Comparison of ENCODE assay signal across 18 cellular contexts in genomic region chr12:103850429-103850828, GRCh38.
"Had no signal": no experiment of that assay in that cellular context is flagged by ENCODE, and none has a peak within 500 bp of the region (broad histone marks: within the 10 kb centered on the region; RNA-seq: fewer than 3 reads in every experiment).

No MANE protein-coding gene starts in this region.

- H3K36me3 ChIP-seq: neural progenitor cell, pancreas, upper lobe of right lung had no signal

- H3K36me3 Mint-ChIP-seq: activated naive CD4-positive, alpha-beta T cell treated with anti-CD3 and anti-CD28 coated beads, Interleukin-2, amount 50 U/mL, for 72 hours; brain; immature natural killer cell; neural progenitor cell had no signal

- H3K27ac Mint-ChIP-seq: activated CD4-positive, alpha-beta T cell treated with anti-CD3 and anti-CD28 coated beads, Interleukin-2, amount 10 ng/mL, durations not matched to agents 24 days and 14 days; activated CD8-positive, alpha-beta T cell treated with anti-CD3 and anti-CD28 coated beads, Interleukin-2, amount 10 ng/mL, durations not matched to agents 7 days and 5 days; immature natural killer cell; neural progenitor cell; stimulated activated naive B cell treated with anti-CD40 and anti-IgM and Interleukin-4, amounts not matched to agents 10 μg/mL and 1 μg/mL and 100 μg/mL, for 72 hours; T-helper 2 cell treated with Interferon-gamma antibody and Interleukin-4, amounts not matched to agents 5 μg/mL and 100 μg/mL, for 36 hours had no signal

- H3K27me3 Mint-ChIP-seq: stimulated activated naive B cell treated with anti-CD40 and anti-IgM and Interleukin-4, amounts not matched to agents 10 μg/mL and 1 μg/mL and 100 μg/mL, for 72 hours had no signal

- H3K4me2 ChIP-seq: neural progenitor cell had no signal

- H3K4me3 Mint-ChIP-seq: activated CD4-positive, alpha-beta T cell treated with anti-CD3 and anti-CD28 coated beads, Interleukin-2, amount 10 ng/mL, durations not matched to agents 24 days and 14 days; activated CD8-positive, alpha-beta T cell treated with anti-CD3 and anti-CD28 coated beads, Interleukin-2, amount 10 ng/mL, durations not matched to agents 7 days and 5 days; brain; immature natural killer cell; neural progenitor cell; stimulated activated naive B cell treated with anti-CD40 and anti-IgM and Interleukin-4, amounts not matched to agents 10 μg/mL and 1 μg/mL and 100 μg/mL, for 72 hours; T-helper 2 cell treated with Interferon-gamma antibody and Interleukin-4, amounts not matched to agents 5 μg/mL and 100 μg/mL, for 36 hours had no signal

- H3K9me3 Mint-ChIP-seq: activated CD4-positive, alpha-beta T cell treated with anti-CD3 and anti-CD28 coated beads, Interleukin-2, amount 10 ng/mL, durations not matched to agents 24 days and 14 days; activated naive CD4-positive, alpha-beta T cell treated with anti-CD3 and anti-CD28 coated beads, Interleukin-2, amount 50 U/mL, for 72 hours; brain; immature natural killer cell; neural progenitor cell; stimulated activated naive B cell treated with anti-CD40 and anti-IgM and Interleukin-4, amounts not matched to agents 10 μg/mL and 1 μg/mL and 100 μg/mL, for 72 hours; T-helper 2 cell treated with Interferon-gamma antibody and Interleukin-4, amounts not matched to agents 5 μg/mL and 100 μg/mL, for 36 hours had no signal

- H3K4me3 ChIP-seq: neural progenitor cell, pancreas, upper lobe of right lung had no signal

- ATAC-seq: activated CD8-positive, alpha-beta T cell treated with anti-CD3 and anti-CD28 coated beads, Interleukin-2, amount 10 ng/mL, durations not matched to agents 7 days and 5 days; pancreas; stimulated activated naive B cell treated with anti-CD40 and anti-IgM and Interleukin-4, amounts not matched to agents 10 μg/mL and 1 μg/mL and 100 μg/mL, for 72 hours; upper lobe of right lung had no signal

- H3K9me3 ChIP-seq: pancreas, upper lobe of right lung had no signal

- H3K27ac ChIP-seq: neural progenitor cell, pancreas, upper lobe of right lung had no signal

- H3K4me1 Mint-ChIP-seq: immature natural killer cell; stimulated activated naive B cell treated with anti-CD40 and anti-IgM and Interleukin-4, amounts not matched to agents 10 μg/mL and 1 μg/mL and 100 μg/mL, for 72 hours had no signal

- H3K27me3 ChIP-seq: neural progenitor cell, pancreas, upper lobe of right lung had no signal

- H2AFZ ChIP-seq: neural progenitor cell had no signal

- DNase-seq: activated CD4-positive, alpha-beta T cell treated with anti-CD3 and anti-CD28 coated beads, Interleukin-2, amount 10 ng/mL, durations not matched to agents 24 days and 14 days; activated CD4-positive, CD25-positive, alpha-beta regulatory T cell; activated CD8-positive, alpha-beta memory T cell treated with anti-CD3 and anti-CD28 coated beads, Interleukin-2, amount 50 U/mL, for 4 hours; activated CD8-positive, alpha-beta T cell treated with anti-CD3 and anti-CD28 coated beads, Interleukin-2, amount 10 ng/mL, durations not matched to agents 7 days and 5 days; activated effector memory CD4-positive, alpha-beta T cell treated with anti-CD3 and anti-CD28 coated beads, Interleukin-2, amount 50 U/mL, for 16 hours; activated T-cell treated with anti-CD3 and anti-CD28 coated beads, Interleukin-2, amount 50 U/mL, for 48 hours; effector memory CD4-positive, alpha-beta T cell; immature natural killer cell; pancreas; stimulated activated CD4-positive, alpha-beta T cell treated with anti-CD3 and anti-CD28 coated beads, Interleukin-2, amount 100 ng/mL, for 48 hours; stimulated activated naive B cell treated with anti-CD40 and anti-IgM and Interleukin-4, amounts not matched to agents 10 μg/mL and 1 μg/mL and 100 μg/mL, for 72 hours; substantia nigra; SW 1271; upper lobe of right lung had no signal

- H3K4me1 ChIP-seq: neural progenitor cell, upper lobe of right lung had no signal
